Comparison of ENCODE assay signal across 1 cellular context in genomic region chr4:180798016-180798574, GRCh38.
TF ChIP-seq lines count a peak whose summit lies in the region.

No MANE protein-coding gene starts in this region.

TF ChIP-seq in H1, 55 proteins besides CTCF, POLR2A, EP300 and RAD21:
- TF ChIP-seq BRCA1 (IDR thresholded peaks at IDR 0.05; ENCODE audit: low read depth, low read length) (no peak), GTF2F1 (IDR thresholded peaks at IDR 0.05; ENCODE audit: borderline replicate concordance, low read depth, low read length) (no peak), TEAD4 (IDR thresholded peaks at IDR 0.05; ENCODE audit: low read depth, low read length) (no peak), SRF (IDR thresholded peaks at IDR 0.05; ENCODE audit: low read depth, low read length) (no peak), ZNF274 (IDR thresholded peaks at IDR 0.05; ENCODE audit: borderline replicate concordance, extremely low read depth, low read length) (no peak), KDM5A (IDR thresholded peaks at IDR 0.05; ENCODE audit: low read length) (no peak), ATF3 (IDR thresholded peaks at IDR 0.05; ENCODE audit: insufficient read depth, low read depth, low read length) (no peak)
